ENCODE assay signal across 32 cellular contexts in the genomic region with DNA sequence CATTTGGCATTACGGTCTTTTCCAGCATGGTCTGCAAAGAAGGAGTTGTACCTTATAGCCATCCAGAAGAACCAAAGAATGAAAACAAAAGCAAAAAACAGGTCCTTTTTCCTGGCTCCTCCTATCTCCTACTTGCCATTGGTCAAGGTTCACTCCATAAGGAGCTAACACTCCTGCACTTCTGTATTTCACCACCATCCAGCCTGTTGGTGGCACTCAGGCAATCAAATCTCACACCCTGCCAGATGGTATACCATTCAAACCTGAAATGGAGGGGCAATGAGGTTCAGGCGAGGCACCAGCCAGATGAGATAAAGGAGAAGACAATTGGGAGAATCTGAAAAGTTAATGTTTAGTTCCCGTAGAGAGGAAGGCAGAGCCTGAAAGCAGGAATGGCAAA.
"Had no signal": no experiment of that assay in that cellular context is flagged by ENCODE, and none has a peak within 500 bp of the region (broad histone marks: within the 10 kb centered on the region; RNA-seq: fewer than 3 reads in every experiment).

No MANE protein-coding gene starts in this region.

- H3K4me1 ChIP-seq: breast epithelium, lower lobe of right lung, vagina had no signal

- ATAC-seq: activated naive CD8-positive, alpha-beta T cell treated with anti-CD3 and anti-CD28 coated beads, Interleukin-2, amount 50 U/mL, for 24 hours; esophagus mucosa; left lung; lower lobe of right lung; sciatic nerve; stimulated activated memory B cell treated with anti-CD40 and anti-IgM and Interleukin-4, amounts not matched to agents 10 μg/mL and 1 μg/mL and 100 μg/mL, for 72 hours; stimulated activated naive CD8-positive, alpha-beta T cell treated with anti-CD3 and anti-CD28 coated beads, Interleukin-15, amount 100 ng/mL, for 72 hours had no signal

- H3K27ac Mint-ChIP-seq: activated CD4-positive, alpha-beta memory T cell treated with anti-CD3 and anti-CD28 coated beads for 36 hours; activated CD4-positive, alpha-beta T cell treated with anti-CD3 and anti-CD28 coated beads, Interleukin-2, amount 10 ng/mL, durations not matched to agents 24 days and 14 days; activated naive CD4-positive, alpha-beta T cell treated with anti-CD3 and anti-CD28 coated beads, Interleukin-2, amount 50 U/mL, for 24 hours; activated naive CD8-positive, alpha-beta T cell treated with anti-CD3 and anti-CD28 coated beads, Interleukin-2, amount 50 U/mL, for 24 hours; activated T-helper 2 cell treated with anti-CD3 and anti-CD28 coated beads, Interferon-gamma antibody, Interleukin-2, Interleukin-4, amounts not matched to agents 10 μg/mL and 5 μg/mL and 100 μg/mL, durations not matched to agents 14 hours and 24 hours and 36 hours; progenitor cell of endocrine pancreas; stimulated activated memory B cell treated with anti-CD40 and anti-IgM and Interleukin-4, amounts not matched to agents 10 μg/mL and 1 μg/mL and 100 μg/mL, for 72 hours; stimulated activated naive CD8-positive, alpha-beta T cell treated with anti-CD3 and anti-CD28 coated beads, Interleukin-15, amount 100 ng/mL, for 72 hours had no signal

- H3K27ac ChIP-seq: breast epithelium, left lung, lower lobe of right lung, ovary, skin epidermis, upper lobe of left lung, vagina, WERI-Rb-1 had no signal

- DNase-seq: activated CD4-positive, alpha-beta memory T cell treated with anti-CD3 and anti-CD28 coated beads for 36 hours; activated CD4-positive, alpha-beta T cell treated with anti-CD3 and anti-CD28 coated beads, Interleukin-2, amount 10 ng/mL, durations not matched to agents 24 days and 14 days; activated CD4-positive, CD25-positive, alpha-beta regulatory T cell treated with anti-CD3 and anti-CD28 coated beads, Interleukin-2, amount 50 U/mL, for 72 hours; activated CD8-positive, alpha-beta memory T cell treated with anti-CD3 and anti-CD28 coated beads, Interleukin-2, amount 50 U/mL, for 4 hours; activated naive CD8-positive, alpha-beta T cell treated with anti-CD3 and anti-CD28 coated beads, Interleukin-2, amount 50 U/mL, for 24 hours; activated T-cell treated with anti-CD3 and anti-CD28 coated beads, Interleukin-2, amount 50 U/mL, for 1 hour; amygdala; central memory CD4-positive, alpha-beta T cell; foreskin fibroblast; head of caudate nucleus; hippocampal formation; kidney glomerular epithelial cell; left lung; lower lobe of right lung; mesenchymal stem cell; ovary; stimulated activated CD4-positive, alpha-beta T cell treated with anti-CD3 and anti-CD28 coated beads, Interleukin-1b, Interleukin-23, amount 100 ng/mL, for 48 hours; stimulated activated CD4-positive, alpha-beta T cell treated with anti-CD3 and anti-CD28 coated beads, Interleukin-4, amount 100 ng/mL, for 4 hours; stimulated activated CD8-positive, alpha-beta memory T cell treated with anti-CD3 and anti-CD28 coated beads, Interleukin-4, amount 100 ng/mL, for 48 hours; stimulated activated naive CD8-positive, alpha-beta T cell treated with anti-CD3 and anti-CD28 coated beads, Interleukin-15, amount 100 ng/mL, for 72 hours; substantia nigra; upper lobe of left lung; WERI-Rb-1 had no signal

- H3K36me3 Mint-ChIP-seq: activated CD4-positive, alpha-beta memory T cell treated with anti-CD3 and anti-CD28 coated beads for 36 hours; activated naive CD4-positive, alpha-beta T cell treated with anti-CD3 and anti-CD28 coated beads, Interleukin-2, amount 50 U/mL, for 24 hours; stimulated activated memory B cell treated with anti-CD40 and anti-IgM and Interleukin-4, amounts not matched to agents 10 μg/mL and 1 μg/mL and 100 μg/mL, for 72 hours had no signal

- H3K27me3 ChIP-seq: breast epithelium, left lung, ovary, upper lobe of left lung, vagina had no signal

- H3K9me3 Mint-ChIP-seq: activated CD4-positive, alpha-beta memory T cell treated with anti-CD3 and anti-CD28 coated beads for 36 hours; activated CD4-positive, alpha-beta T cell treated with anti-CD3 and anti-CD28 coated beads, Interleukin-2, amount 10 ng/mL, durations not matched to agents 24 days and 14 days; activated naive CD4-positive, alpha-beta T cell treated with anti-CD3 and anti-CD28 coated beads, Interleukin-2, amount 50 U/mL, for 24 hours; activated T-helper 2 cell treated with anti-CD3 and anti-CD28 coated beads, Interferon-gamma antibody, Interleukin-2, Interleukin-4, amounts not matched to agents 10 μg/mL and 5 μg/mL and 100 μg/mL, durations not matched to agents 14 hours and 24 hours and 36 hours; stimulated activated memory B cell treated with anti-CD40 and anti-IgM and Interleukin-4, amounts not matched to agents 10 μg/mL and 1 μg/mL and 100 μg/mL, for 72 hours; stimulated activated naive CD8-positive, alpha-beta T cell treated with anti-CD3 and anti-CD28 coated beads, Interleukin-15, amount 100 ng/mL, for 72 hours had no signal

- H3K4me3 Mint-ChIP-seq: activated CD4-positive, alpha-beta memory T cell treated with anti-CD3 and anti-CD28 coated beads for 36 hours; activated CD4-positive, alpha-beta T cell treated with anti-CD3 and anti-CD28 coated beads, Interleukin-2, amount 10 ng/mL, durations not matched to agents 24 days and 14 days; activated naive CD4-positive, alpha-beta T cell treated with anti-CD3 and anti-CD28 coated beads, Interleukin-2, amount 50 U/mL, for 24 hours; activated naive CD8-positive, alpha-beta T cell treated with anti-CD3 and anti-CD28 coated beads, Interleukin-2, amount 50 U/mL, for 24 hours; stimulated activated memory B cell treated with anti-CD40 and anti-IgM and Interleukin-4, amounts not matched to agents 10 μg/mL and 1 μg/mL and 100 μg/mL, for 72 hours; stimulated activated naive CD8-positive, alpha-beta T cell treated with anti-CD3 and anti-CD28 coated beads, Interleukin-15, amount 100 ng/mL, for 72 hours had no signal

- H3K4me3 ChIP-seq: breast epithelium, left lung, lower lobe of right lung, ovary, skin epidermis, upper lobe of left lung, vagina had no signal

- H3K27me3 Mint-ChIP-seq: stimulated activated memory B cell treated with anti-CD40 and anti-IgM and Interleukin-4, amounts not matched to agents 10 μg/mL and 1 μg/mL and 100 μg/mL, for 72 hours had no signal

- H3K4me1 Mint-ChIP-seq: activated CD4-positive, alpha-beta T cell treated with anti-CD3 and anti-CD28 coated beads, Interleukin-2, amount 10 ng/mL, durations not matched to agents 24 days and 14 days; activated naive CD4-positive, alpha-beta T cell treated with anti-CD3 and anti-CD28 coated beads, Interleukin-2, amount 50 U/mL, for 24 hours; activated naive CD8-positive, alpha-beta T cell treated with anti-CD3 and anti-CD28 coated beads, Interleukin-2, amount 50 U/mL, for 24 hours; stimulated activated memory B cell treated with anti-CD40 and anti-IgM and Interleukin-4, amounts not matched to agents 10 μg/mL and 1 μg/mL and 100 μg/mL, for 72 hours; stimulated activated naive CD8-positive, alpha-beta T cell treated with anti-CD3 and anti-CD28 coated beads, Interleukin-15, amount 100 ng/mL, for 72 hours had no signal

- H3K36me3 ChIP-seq: breast epithelium, left lung, lower lobe of right lung, ovary, upper lobe of left lung, vagina, WERI-Rb-1 had no signal
